ENCODE assay signal across 11 cellular contexts in the genomic region with DNA sequence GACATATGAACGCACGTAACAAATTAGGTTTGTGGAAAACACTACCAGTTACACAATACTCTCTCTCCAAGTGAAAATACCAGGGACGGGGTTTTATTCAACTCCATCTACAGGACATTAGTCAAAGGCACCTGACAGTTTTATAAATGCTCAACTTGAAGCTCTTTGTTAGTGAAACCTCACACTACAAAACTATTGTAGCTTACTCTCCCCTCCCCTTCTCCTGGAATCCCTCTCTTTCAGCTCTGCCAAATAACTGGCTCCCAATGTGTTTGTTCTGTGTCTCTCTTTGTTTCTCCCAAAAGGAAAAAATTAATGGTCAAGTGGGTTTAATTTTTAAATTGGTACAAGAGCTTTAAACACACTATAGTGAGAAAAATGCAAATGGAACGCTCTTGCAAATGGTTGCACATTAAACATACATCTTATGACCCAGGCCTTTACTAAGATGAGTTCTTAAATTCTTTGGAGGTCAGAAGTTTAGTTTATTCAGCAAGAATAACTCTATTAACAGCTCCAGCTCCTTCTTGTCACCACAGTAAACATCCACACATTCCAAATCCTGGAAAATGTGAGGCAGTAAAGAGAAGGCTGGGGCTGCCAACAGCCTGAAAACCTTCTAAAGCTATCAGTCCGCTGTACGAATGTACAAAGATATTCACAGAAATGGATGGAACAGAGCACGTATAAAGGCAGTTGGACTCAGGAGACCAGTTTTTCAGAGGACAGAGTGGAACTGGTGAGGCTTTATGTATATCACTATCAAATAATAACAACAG. TPM values are rescaled to one million over a fixed set of nuclear protein-coding genes. Genes with fewer than 3 reads are reported as not detected.
DNase-seq lines count a peak whose midpoint lies in the region; TF ChIP-seq lines count a peak whose summit lies in the region.
"Had no signal": no experiment of that assay in that cellular context is flagged by ENCODE, and none has a peak within 500 bp of the region (broad histone marks: within the 10 kb centered on the region; RNA-seq: fewer than 3 reads in every experiment).

No MANE protein-coding gene starts in this region.

- no peak overlapping the region for H3K4me3 ChIP-seq in SJSA1
- H3K4me3 ChIP-seq: BLaER1, ovary had no signal

- no peak overlapping the region for H3K4me3 Mint-ChIP-seq in osteocyte (ENCODE audit: unreplicated experiment)

- no peaks in the 10 kb centered on the region for H3K9me3 Mint-ChIP-seq in osteocyte (ENCODE audit: unreplicated experiment)

- peaks cover 66% of the 10 kb centered on the region for H3K4me1 Mint-ChIP-seq in osteocyte (ENCODE audit: unreplicated experiment)

- no peaks in the 10 kb centered on the region for H3K9me3 ChIP-seq in SJSA1 (replicated peaks)
- H3K9me3 ChIP-seq: ovary had no signal

- H3K36me3 Mint-ChIP-seq in osteocyte (ENCODE audit: unreplicated experiment), result peaks cover 34% of the 10 kb centered on the region

- peaks cover 42% of the 10 kb centered on the region for H3K4me1 ChIP-seq in SJSA1 (replicated peaks)

- peaks cover 11% of the 10 kb centered on the region; the same call in 1 of the 2 replicates for H3K36me3 ChIP-seq in SJSA1
- H3K36me3 ChIP-seq: ovary had no signal

- TF ChIP-seq CTCF in osteocyte (IDR thresholded peaks at IDR 0.05) (no peak), GM13976 (IDR thresholded peaks at IDR 0.05; ENCODE audit: borderline replicate concordance, control extremely low read depth, extremely low read depth, insufficient read depth, missing control alignments) (no peak), GM10266 (IDR thresholded peaks at IDR 0.05; ENCODE audit: control insufficient read depth, insufficient read depth, low read depth, missing control alignments) (no peak)

- H3K27ac Mint-ChIP-seq in osteocyte (ENCODE audit: unreplicated experiment), result peak overlapping the region; percentile 90

- DNase-seq in COR-L47 (lab: John Stamatoyannopoulos, UW) (peak; percentile 25), SJSA1 (ENCODE audit: low read depth in 1 of 2, low spot score in 2 of 2) (peak in 1 of 2 experiments; percentile 76), globus pallidus (ENCODE audit: low spot score) (peak; percentile 57), osteocyte (ENCODE audit: extremely low spot score, unreplicated experiment) (no peak), NCI-H1436 (lab: John Stamatoyannopoulos, UW) (no peak), glomerular visceral epithelial cell (ENCODE audit: extremely low spot score) (no peak), GM13976 (ENCODE audit: low spot score) (no peak), GM10266 (ENCODE audit: extremely low spot score) (no peak)
- DNase-seq: NCI-H510A had no signal

- peak overlapping the region; percentile 73 for H3K27ac ChIP-seq in SJSA1
- H3K27ac ChIP-seq: BLaER1 had no signal

- H3K27me3 ChIP-seq in SJSA1 (replicated peaks), result no peaks in the 10 kb centered on the region
- H3K27me3 ChIP-seq: BLaER1, ovary had no signal

- H3K27me3 Mint-ChIP-seq in osteocyte (ENCODE audit: unreplicated experiment), result no peaks in the 10 kb centered on the region

- in situ Hi-C loops in GM13976 (cut with MboI; ENCODE audit: low sequenced_read_pairs, unreplicated experiment), result no loop called here

RNA-seq across cellular contexts. Expression of a gene that starts 48.3 kb away (rescaled TPM):
- total RNA-seq in SJSA1 (2014; rRNA removed; shearing (Covaris generic)), result 13.1 and 17.2 TPM in 2 replicates
- total RNA-seq in osteocyte, result 64.4 and 65.6 TPM in 2 replicates

Comparison
In these comparisons a context has a peak if more than half of its experiments do, and no peak if none do; other contexts are left out.
1. DNase-seq: peak in COR-L47 (single experiment) and globus pallidus (single experiment); none in osteocyte (single experiment), NCI-H1436 (single experiment), glomerular visceral epithelial cell (single experiment), GM13976 (single experiment) and GM10266 (single experiment).